ENCODE assay signal across 24 cellular contexts in genomic region chr3:175836622-175837021, GRCh38.
"Had no signal": no experiment of that assay in that cellular context is flagged by ENCODE, and none has a peak within 500 bp of the region (broad histone marks: within the 10 kb centered on the region; RNA-seq: fewer than 3 reads in every experiment).

No MANE protein-coding gene starts in this region.

- DNase-seq: cortex of kidney; effector memory CD8-positive, alpha-beta T cell; hypothalamus; kidney; mucosa of descending colon; naive B cell; stimulated activated CD4-positive, alpha-beta T cell treated with anti-CD3 and anti-CD28 coated beads, Interleukin-12 subunit alpha, Interleukin-12 subunit beta, amount 100 ng/mL, for 4 hours; stimulated activated CD4-positive, alpha-beta T cell treated with anti-CD3 and anti-CD28 coated beads, Interleukin-1b, Interleukin-23, amount 100 ng/mL, for 48 hours; stimulated activated CD4-positive, alpha-beta T cell treated with anti-CD3 and anti-CD28 coated beads, Interleukin-4, amount 100 ng/mL, for 1 hour; stimulated activated naive CD8-positive, alpha-beta T cell treated with anti-CD3 and anti-CD28 coated beads, Interleukin-15, Interleukin-2, amounts not matched to agents 100 U/mL and 50 U/mL, for 24 hours; transverse colon; upper lobe of right lung; uterus had no signal

- H3K36me3 Mint-ChIP-seq: memory B cell; mesothelial cell of epicardium; naive B cell; natural killer cell treated with Interleukin-12 subunit alpha and Interleukin-12 subunit beta and Interleukin-15 and Interleukin-18, amount 100 ng/mL, for 72 hours; neural progenitor cell; stimulated activated effector memory CD8-positive, alpha-beta T cell treated with anti-CD3 and anti-CD28 coated beads, Interleukin-12 subunit alpha, Interleukin-12 subunit beta, amount 100 ng/mL, for 72 hours had no signal

- H3K27ac Mint-ChIP-seq: effector memory CD8-positive, alpha-beta T cell; memory B cell; mesothelial cell of epicardium; naive B cell; natural killer cell treated with Interleukin-12 subunit alpha and Interleukin-12 subunit beta and Interleukin-15 and Interleukin-18, amount 100 ng/mL, for 72 hours; neural progenitor cell; stimulated activated effector memory CD8-positive, alpha-beta T cell treated with anti-CD3 and anti-CD28 coated beads, Interleukin-12 subunit alpha, Interleukin-12 subunit beta, amount 100 ng/mL, for 72 hours had no signal

- H3K9me3 ChIP-seq: mucosa of descending colon, prostate gland, right atrium auricular region, transverse colon, upper lobe of right lung, uterus had no signal

- ATAC-seq: effector memory CD8-positive, alpha-beta T cell; left lobe of liver; mucosa of descending colon; natural killer cell treated with Interleukin-12 subunit alpha and Interleukin-12 subunit beta and Interleukin-15 and Interleukin-18, amount 100 ng/mL, for 72 hours; sciatic nerve; stimulated activated effector memory CD8-positive, alpha-beta T cell treated with anti-CD3 and anti-CD28 coated beads, Interleukin-12 subunit alpha, Interleukin-12 subunit beta, amount 100 ng/mL, for 72 hours; stimulated activated naive CD8-positive, alpha-beta T cell treated with anti-CD3 and anti-CD28 coated beads, Interleukin-15, Interleukin-2, amounts not matched to agents 100 U/mL and 50 U/mL, for 24 hours; upper lobe of right lung had no signal

- H3K27ac ChIP-seq: neural progenitor cell, prostate gland, right atrium auricular region, transverse colon, upper lobe of right lung had no signal

- H3K9ac ChIP-seq: neural progenitor cell had no signal

- H3K27me3 Mint-ChIP-seq: effector memory CD8-positive, alpha-beta T cell; memory B cell; naive B cell; natural killer cell treated with Interleukin-12 subunit alpha and Interleukin-12 subunit beta and Interleukin-15 and Interleukin-18, amount 100 ng/mL, for 72 hours had no signal

- H3K4me3 ChIP-seq: lung, mucosa of descending colon, neural progenitor cell, prostate gland, right atrium auricular region, smooth muscle cell, transverse colon, upper lobe of right lung, uterus had no signal

- H3K36me3 ChIP-seq: neural progenitor cell, prostate gland, right atrium auricular region, transverse colon, upper lobe of right lung, uterus had no signal

- H3K4me1 Mint-ChIP-seq: memory B cell; naive B cell; neural progenitor cell; stimulated activated effector memory CD8-positive, alpha-beta T cell treated with anti-CD3 and anti-CD28 coated beads, Interleukin-12 subunit alpha, Interleukin-12 subunit beta, amount 100 ng/mL, for 72 hours had no signal

- H3K4me3 Mint-ChIP-seq: effector memory CD8-positive, alpha-beta T cell; memory B cell; mesothelial cell of epicardium; naive B cell; natural killer cell treated with Interleukin-12 subunit alpha and Interleukin-12 subunit beta and Interleukin-15 and Interleukin-18, amount 100 ng/mL, for 72 hours; neural progenitor cell; stimulated activated effector memory CD8-positive, alpha-beta T cell treated with anti-CD3 and anti-CD28 coated beads, Interleukin-12 subunit alpha, Interleukin-12 subunit beta, amount 100 ng/mL, for 72 hours had no signal

- H3K27me3 ChIP-seq: neural progenitor cell, right atrium auricular region, transverse colon, upper lobe of right lung, uterus had no signal

- H3K9me3 Mint-ChIP-seq: mesothelial cell of epicardium, neural progenitor cell had no signal

- H3K4me1 ChIP-seq: prostate gland, right atrium auricular region, transverse colon, upper lobe of right lung had no signal
